ENCODE assay signal across 1 cellular context in the genomic region with DNA sequence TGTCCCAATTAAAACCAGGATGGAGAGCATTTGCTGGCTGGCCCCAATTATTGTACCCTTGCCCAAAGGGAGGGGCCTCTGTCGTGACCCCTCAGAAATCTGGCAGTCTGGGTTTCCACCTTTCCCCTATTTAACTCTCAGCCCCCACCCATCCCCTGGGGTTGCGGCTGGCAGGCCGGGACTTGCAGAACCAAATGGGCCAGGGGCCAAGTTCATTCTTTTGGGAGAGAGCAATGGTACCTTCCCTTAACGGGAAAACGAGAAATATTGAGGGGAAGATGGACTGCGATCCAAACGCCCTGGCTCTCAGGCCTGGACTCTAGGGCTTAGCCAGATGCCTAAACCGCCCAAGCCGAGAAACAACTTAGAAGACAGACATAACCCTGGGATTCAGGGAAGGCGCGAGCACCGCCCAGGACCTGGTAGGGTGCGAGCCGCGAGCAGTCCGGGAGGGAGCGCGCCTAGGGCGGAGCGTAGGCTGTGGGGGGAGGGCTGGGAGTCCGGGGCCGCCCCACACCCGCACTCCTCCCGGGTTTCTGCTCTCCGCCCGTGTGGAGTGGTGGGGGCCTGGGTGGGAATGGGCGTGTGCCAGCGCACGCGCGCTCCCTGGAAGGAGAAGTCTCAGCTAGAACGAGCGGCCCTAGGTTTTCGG.
A peak's percentile ranks its signal among the peaks of the same experiment; 100 is the strongest.
TF ChIP-seq lines count a peak whose summit lies in the region.

TSS of gene SLC27A3 (plus strand) at position 628 of the 652 bp plus-strand sequence. CDS start 91 bp downstream, outside the sequence.

TF ChIP-seq in HEK293, 187 proteins besides CTCF, POLR2A, EP300 and RAD21 (continued from another document):
- TF ChIP-seq ZBTB21 (tag by site-specific recombination; IDR thresholded peaks at IDR 0.05), result no peak
- TF ChIP-seq ZNF521 (tag by site-specific recombination; IDR thresholded peaks at IDR 0.05), result no peak
- TF ChIP-seq, protein P1, sequence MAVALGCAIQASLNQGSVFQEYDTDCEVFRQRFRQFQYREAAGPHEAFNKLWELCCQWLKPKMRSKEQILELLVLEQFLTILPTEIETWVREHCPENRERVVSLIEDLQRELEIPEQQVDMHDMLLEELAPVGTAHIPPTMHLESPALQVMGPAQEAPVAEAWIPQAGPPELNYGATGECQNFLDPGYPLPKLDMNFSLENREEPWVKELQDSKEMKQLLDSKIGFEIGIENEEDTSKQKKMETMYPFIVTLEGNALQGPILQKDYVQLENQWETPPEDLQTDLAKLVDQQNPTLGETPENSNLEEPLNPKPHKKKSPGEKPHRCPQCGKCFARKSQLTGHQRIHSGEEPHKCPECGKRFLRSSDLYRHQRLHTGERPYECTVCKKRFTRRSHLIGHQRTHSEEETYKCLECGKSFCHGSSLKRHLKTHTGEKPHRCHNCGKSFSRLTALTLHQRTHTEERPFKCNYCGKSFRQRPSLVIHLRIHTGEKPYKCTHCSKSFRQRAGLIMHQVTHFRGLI (tag by site-specific recombination; IDR thresholded peaks at IDR 0.05), result no peak
- TF ChIP-seq KLF9 (tag by site-specific recombination; IDR thresholded peaks at IDR 0.05; ENCODE audit: low read depth), result peak; percentile 80
- 0 out of 2 replicates have a peak, but pooled peaks have one; percentile 61 for TF ChIP-seq ZBTB48 (tag by site-specific recombination; IDR thresholded peaks at IDR 0.05)
- TF ChIP-seq ZBTB20 (tag by site-specific recombination; IDR thresholded peaks at IDR 0.05), result peak; percentile 92
- no peak for TF ChIP-seq ZBTB1 (tag by site-specific recombination; IDR thresholded peaks at IDR 0.05)
- no peak for TF ChIP-seq RBAK (tag by site-specific recombination; IDR thresholded peaks at IDR 0.05)
- TF ChIP-seq IKZF3 (tag by site-specific recombination; IDR thresholded peaks at IDR 0.05), result peak; percentile 86
- TF ChIP-seq SP3 (tag by site-specific recombination; IDR thresholded peaks at IDR 0.05), result peak; percentile 82
- peak; percentile 93 for TF ChIP-seq GLIS2 (tag by site-specific recombination; IDR thresholded peaks at IDR 0.05)
- no peak for TF ChIP-seq ZNF596 (tag by site-specific recombination; IDR thresholded peaks at IDR 0.05)
- peak; percentile 87 for TF ChIP-seq ZFHX2 (tag by site-specific recombination; conservative IDR thresholded peaks at IDR 0.05)
- peak; percentile 84 for TF ChIP-seq SP2 (tag by site-specific recombination; IDR thresholded peaks at IDR 0.05)
- TF ChIP-seq, protein P2, sequence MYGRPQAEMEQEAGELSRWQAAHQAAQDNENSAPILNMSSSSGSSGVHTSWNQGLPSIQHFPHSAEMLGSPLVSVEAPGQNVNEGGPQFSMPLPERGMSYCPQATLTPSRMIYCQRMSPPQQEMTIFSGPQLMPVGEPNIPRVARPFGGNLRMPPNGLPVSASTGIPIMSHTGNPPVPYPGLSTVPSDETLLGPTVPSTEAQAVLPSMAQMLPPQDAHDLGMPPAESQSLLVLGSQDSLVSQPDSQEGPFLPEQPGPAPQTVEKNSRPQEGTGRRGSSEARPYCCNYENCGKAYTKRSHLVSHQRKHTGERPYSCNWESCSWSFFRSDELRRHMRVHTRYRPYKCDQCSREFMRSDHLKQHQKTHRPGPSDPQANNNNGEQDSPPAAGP (tag by site-specific recombination; IDR thresholded peaks at IDR 0.05), result peak; percentile 86; the same call in 1 of the 2 replicates
- no peak for TF ChIP-seq ZNF704 (tag by site-specific recombination; IDR thresholded peaks at IDR 0.05)
- TF ChIP-seq ZBTB49 (tag by site-specific recombination; IDR thresholded peaks at IDR 0.05; ENCODE audit: low read depth), result no peak
- TF ChIP-seq ZNF24 (tag by site-specific recombination; IDR thresholded peaks at IDR 0.05), result peak; percentile 59; the same call in 1 of the 2 replicates
- peak; percentile 93 for TF ChIP-seq KLF1 (tag by site-specific recombination; IDR thresholded peaks at IDR 0.05)
- TF ChIP-seq GLIS1 (tag by site-specific recombination; IDR thresholded peaks at IDR 0.05), result peak; percentile 91
- peak; percentile 63; the same call in 1 of the 2 replicates for TF ChIP-seq ZNF423 (tag by site-specific recombination; IDR thresholded peaks at IDR 0.05)
- TF ChIP-seq ZNF488 (tag by site-specific recombination; IDR thresholded peaks at IDR 0.05), result no peak
- no peak for TF ChIP-seq ZNF623 (tag by site-specific recombination; IDR thresholded peaks at IDR 0.05)
- TF ChIP-seq ZNF138 (tag by site-specific recombination; IDR thresholded peaks at IDR 0.05; ENCODE audit: borderline replicate concordance), result no peak
- TF ChIP-seq ZEB2 (tag by site-specific recombination; IDR thresholded peaks at IDR 0.05), result peak; percentile 62; the same call in 1 of the 2 replicates
- peak; percentile 63; the same call in 1 of the 2 replicates for TF ChIP-seq KLF16 (tag by site-specific recombination; IDR thresholded peaks at IDR 0.05)
- TF ChIP-seq ZNF48 (tag by site-specific recombination; IDR thresholded peaks at IDR 0.05), result no peak
- TF ChIP-seq WT1 (tag by site-specific recombination; IDR thresholded peaks at IDR 0.05), result peak; percentile 83
- peak; percentile 97 for TF ChIP-seq PATZ1 (tag by site-specific recombination; IDR thresholded peaks at IDR 0.05)
- TF ChIP-seq ZNF184 (tag by site-specific recombination; IDR thresholded peaks at IDR 0.05), result no peak; the same call in 1 of the 2 replicates
- peak; percentile 79; the same call in 1 of the 2 replicates for TF ChIP-seq KLF7 (tag by site-specific recombination; IDR thresholded peaks at IDR 0.05; ENCODE audit: borderline replicate concordance)
- TF ChIP-seq ZNF292 (tag by site-specific recombination; IDR thresholded peaks at IDR 0.05; ENCODE audit: borderline replicate concordance, low read depth), result no peak
- TF ChIP-seq SP7 (tag by site-specific recombination; IDR thresholded peaks at IDR 0.05), result peak; percentile 43
- 0 out of 2 replicates have a peak, but pooled peaks have one; percentile 13 for TF ChIP-seq ZFP69B (tag by site-specific recombination; IDR thresholded peaks at IDR 0.05)
- TF ChIP-seq EGR2 (tag by site-specific recombination; IDR thresholded peaks at IDR 0.05; ENCODE audit: low read depth), result peak; percentile 85
- TF ChIP-seq ZNF692 (tag by site-specific recombination; IDR thresholded peaks at IDR 0.05), result no peak
- TF ChIP-seq ZNF473 (tag by site-specific recombination; IDR thresholded peaks at IDR 0.05), result no peak
- TF ChIP-seq ZNF341 (tag by site-specific recombination; IDR thresholded peaks at IDR 0.05; ENCODE audit: low read depth), result peak; percentile 51
- no peak; the same call in 1 of the 2 replicates for TF ChIP-seq ZNF76 (tag by site-specific recombination; IDR thresholded peaks at IDR 0.05; ENCODE audit: borderline replicate concordance, low read depth)
- 0 out of 2 replicates have a peak, but pooled peaks have one; percentile 34 for TF ChIP-seq ZNF629 (tag by site-specific recombination; IDR thresholded peaks at IDR 0.05)
- peak; percentile 38; the same call in 1 of the 2 replicates for TF ChIP-seq ZNF610 (tag by site-specific recombination; IDR thresholded peaks at IDR 0.05; ENCODE audit: borderline replicate concordance)
- TF ChIP-seq, protein P3, sequence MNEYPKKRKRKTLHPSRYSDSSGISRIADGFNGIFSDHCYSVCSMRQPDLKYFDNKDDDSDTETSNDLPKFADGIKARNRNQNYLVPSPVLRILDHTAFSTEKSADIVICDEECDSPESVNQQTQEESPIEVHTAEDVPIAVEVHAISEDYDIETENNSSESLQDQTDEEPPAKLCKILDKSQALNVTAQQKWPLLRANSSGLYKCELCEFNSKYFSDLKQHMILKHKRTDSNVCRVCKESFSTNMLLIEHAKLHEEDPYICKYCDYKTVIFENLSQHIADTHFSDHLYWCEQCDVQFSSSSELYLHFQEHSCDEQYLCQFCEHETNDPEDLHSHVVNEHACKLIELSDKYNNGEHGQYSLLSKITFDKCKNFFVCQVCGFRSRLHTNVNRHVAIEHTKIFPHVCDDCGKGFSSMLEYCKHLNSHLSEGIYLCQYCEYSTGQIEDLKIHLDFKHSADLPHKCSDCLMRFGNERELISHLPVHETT (tag by site-specific recombination; IDR thresholded peaks at IDR 0.05), result peak; percentile 47; the same call in 1 of the 2 replicates
- TF ChIP-seq ZNF398 (tag by site-specific recombination; IDR thresholded peaks at IDR 0.05), result peak; percentile 95
